Comparison of ENCODE assay signal across 8 cellular contexts in genomic region chr6:110816110-110816409, GRCh38. TPM values are rescaled to one million over a fixed set of nuclear protein-coding genes. Genes with fewer than 3 reads are reported as not detected.
DNase-seq lines count a peak whose midpoint lies in the region; ATAC-seq and TF ChIP-seq lines count a peak whose summit lies in the region.

No MANE protein-coding gene starts in this region.

- H3K27ac ChIP-seq in VCaP (peak overlapping the region; percentile 96), skeletal muscle tissue (ENCODE audit: low read depth, low read length) (peak overlapping the region; percentile 95)

- H3K9ac ChIP-seq in skeletal muscle tissue (ENCODE audit: low read depth in 1 of 3, low read length in 3 of 3), result peak overlapping the region; percentile 89 to 96 (median 89)

- peak; percentile 44 for TF ChIP-seq POLR2A in GM18526 (IDR thresholded peaks at IDR 0.05; ENCODE audit: extremely low read depth, insufficient read length)

- no peaks in the 10 kb centered on the region for H3K36me3 ChIP-seq in skeletal muscle tissue (ENCODE audit: control insufficient read depth in 3 of 3, insufficient read depth in 3 of 3, low read length in 3 of 3)

- H3K9me3 ChIP-seq in skeletal muscle tissue (ENCODE audit: control insufficient read depth in 3 of 3, low read length in 3 of 3), result no peaks in the 10 kb centered on the region

- H3K4me1 ChIP-seq in skeletal muscle tissue (ENCODE audit: control insufficient read depth in 3 of 3, insufficient read depth in 3 of 3, low read length in 3 of 3), result peaks cover 9 to 17% (median 10%) of the 10 kb centered on the region in 3 donors

- ATAC-seq in HG02840 (IDR thresholded peaks at IDR 0.05; ENCODE audit: low FRiP score, unreplicated experiment) (no peak), HG02588 (IDR thresholded peaks at IDR 0.05; ENCODE audit: unreplicated experiment) (no peak)

- peak overlapping the region; percentile 89 for H3K4me3 ChIP-seq in fibroblast of villous mesenchyme (ENCODE audit: low read depth, low read length)
- peak overlapping the region; percentile 95 to 99 (median 96) for H3K4me3 ChIP-seq in skeletal muscle tissue (ENCODE audit: low read length in 3 of 3)

- no peaks in the 10 kb centered on the region for H3K27me3 ChIP-seq in skeletal muscle tissue (ENCODE audit: control insufficient read depth in 3 of 3, insufficient read depth in 3 of 3, low read length in 3 of 3)

- TF ChIP-seq CTCF in VCaP (conservative IDR thresholded peaks at IDR 0.05), result no peak
- no peak for TF ChIP-seq CTCF in fibroblast of villous mesenchyme (IDR thresholded peaks at IDR 0.05; ENCODE audit: insufficient read depth, low read depth, low read length)

- DNase-seq in fibroblast of villous mesenchyme (ENCODE audit: low read depth) (no peak), HT-29 (ENCODE audit: low spot score) (no peak), amygdala (lab: John Stamatoyannopoulos, UW) (no peak)

RNA-seq across cellular contexts. Expression of gene CDK19, which starts 0.8 kb away (rescaled TPM):
- total RNA-seq in fibroblast of villous mesenchyme, result 9.9 and 10.3 TPM in 2 replicates
- 11.0 TPM for total RNA-seq in skeletal muscle tissue
- total RNA-seq in HT-29 (2014; rRNA removed; shearing (Covaris generic)), result 4.0 and 4.8 TPM in 2 replicates

RNA-seq across cellular contexts. Expression of gene AMD1, which starts 58.5 kb away (rescaled TPM):
- 80.5 and 123 TPM in 2 replicates for total RNA-seq in fibroblast of villous mesenchyme
- total RNA-seq in skeletal muscle tissue, result 45.9 TPM
- 42.2 and 47.3 TPM in 2 replicates for total RNA-seq in HT-29 (2014; rRNA removed; shearing (Covaris generic))
